In the genomic region with DNA sequence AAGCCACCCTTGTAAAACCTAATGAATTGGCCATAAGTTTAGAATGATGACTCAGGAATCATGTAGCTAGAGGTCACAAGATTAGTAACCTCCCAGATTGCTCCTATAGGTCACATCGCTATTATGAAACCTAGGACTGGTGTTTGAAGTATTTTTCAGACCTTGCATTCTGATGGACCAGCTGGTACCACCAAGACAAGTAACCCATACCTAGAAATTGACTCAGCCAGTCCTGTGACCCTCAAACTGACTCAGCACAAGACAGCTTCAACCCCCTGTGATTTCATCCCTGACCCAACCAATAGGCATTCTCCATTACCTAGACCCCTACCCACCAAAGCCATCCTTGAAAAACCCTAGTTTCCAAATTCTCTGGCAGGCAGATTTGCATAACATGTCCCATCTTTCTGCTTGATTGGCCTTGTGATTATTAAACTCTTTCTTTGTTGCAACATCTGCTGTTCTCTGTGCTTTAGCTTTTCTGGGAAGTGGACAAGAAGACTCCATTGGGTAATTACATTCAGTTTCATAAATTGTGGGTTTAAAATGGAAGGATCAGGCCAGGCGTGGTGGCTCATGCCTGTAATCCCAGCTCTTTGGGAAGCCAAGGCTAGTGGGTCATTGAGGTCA, we compare ENCODE assay signal across 14 cellular contexts.
"Had no signal": no experiment of that assay in that cellular context is flagged by ENCODE, and none has a peak within 500 bp of the region (broad histone marks: within the 10 kb centered on the region; RNA-seq: fewer than 3 reads in every experiment).

No MANE protein-coding gene starts in this region.

- H3K27ac ChIP-seq: breast epithelium, esophagus squamous epithelium, lower lobe of right lung, parathyroid adenoma, skin epidermis, stomach had no signal

- H3K36me3 ChIP-seq: breast epithelium, esophagus squamous epithelium, lower lobe of right lung, stomach had no signal

- H3K4me1 ChIP-seq: breast epithelium, esophagus squamous epithelium, lower lobe of right lung, parathyroid adenoma, stomach had no signal

- H3K9me3 ChIP-seq: breast epithelium, esophagus squamous epithelium, lower lobe of right lung, stomach had no signal

- H3K9ac ChIP-seq: parathyroid adenoma had no signal

- H3K79me2 ChIP-seq: parathyroid adenoma had no signal

- ATAC-seq: left cardiac atrium; lower lobe of right lung; naive thymus-derived CD4-positive, alpha-beta T cell; T-helper 17 cell had no signal

- H3K27me3 ChIP-seq: breast epithelium, esophagus squamous epithelium, stomach had no signal

- H3K4me3 ChIP-seq: breast epithelium, esophagus squamous epithelium, lower lobe of right lung, skin epidermis, stomach had no signal

- H2AFZ ChIP-seq: parathyroid adenoma had no signal

- DNase-seq: activated CD4-positive, CD25-positive, alpha-beta regulatory T cell; activated effector memory CD4-positive, alpha-beta T cell treated with Interleukin-2 at 50 U/mL for 16 hours; anterior cingulate cortex; esophagus squamous epithelium; hippocampal formation; left cardiac atrium; lower lobe of right lung; naive thymus-derived CD4-positive, alpha-beta T cell; retina; stomach; T-helper 17 cell had no signal
